8 cellular contexts compared by ENCODE assay signal in the genomic region with DNA sequence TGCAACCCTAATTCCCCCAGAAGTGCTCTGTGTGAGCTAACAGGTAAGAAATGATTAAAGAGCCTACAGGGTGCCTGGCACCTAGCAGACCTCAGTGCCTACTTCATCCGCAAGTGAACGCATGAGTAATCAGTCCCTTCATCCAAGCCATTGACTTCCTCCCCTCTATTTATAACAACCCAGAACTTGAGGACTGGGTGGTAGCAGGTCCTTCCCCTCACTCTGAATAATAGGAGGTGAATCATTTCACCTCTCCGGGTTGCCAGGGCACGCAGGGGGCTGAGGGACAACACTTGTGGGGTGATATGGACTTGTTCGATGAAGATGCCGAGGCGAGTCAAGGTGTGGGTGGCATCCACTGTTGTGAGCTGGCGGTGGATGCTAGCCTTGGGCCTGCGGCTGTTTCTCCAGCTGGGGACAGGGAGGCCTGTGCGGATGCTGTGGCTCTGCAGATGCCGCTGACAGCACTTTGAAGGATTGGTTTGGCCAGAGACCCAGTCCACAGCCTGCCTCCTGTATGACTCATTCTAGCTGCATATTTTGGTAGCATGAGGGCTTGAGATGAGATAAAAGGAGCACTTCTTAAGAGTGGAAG. TPM values are rescaled to one million over a fixed set of nuclear protein-coding genes. Genes with fewer than 3 reads are reported as not detected.
DNase-seq lines count a peak whose midpoint lies in the region; ATAC-seq and TF ChIP-seq lines count a peak whose summit lies in the region.

No MANE protein-coding gene starts in this region.

- WGBS in smooth muscle cell (ENCODE audit: low lambda C conversion rate): 14% methylated on average over 11 of the region's 11 CpGs

- H3K4me2 ChIP-seq in smooth muscle cell: peak overlapping the region; percentile 47

- H3K27ac ChIP-seq in RWPE2 (ENCODE audit: poor library complexity, severe bottlenecking) (peak overlapping the region; percentile 94), smooth muscle cell (ENCODE audit: low read depth) (peak overlapping the region; percentile 64)

- intact Hi-C loops in cardiac septum (cut with DNase I): loop anchor here (10.0 kb wide), 1 partner anchor 80 kb away; no protein-coding TSS in a partner anchor

- no peaks in the 10 kb centered on the region for H3K79me2 ChIP-seq in smooth muscle cell (ENCODE audit: low read depth)

- peak; percentile 83 for DNase-seq in RWPE2 (ENCODE audit: low spot score)
- DNase-seq in activated naive CD4-positive, alpha-beta T cell treated with Interleukin-2 at 50 U/mL for 16 hours: peak; percentile 86
- peak; percentile 86 for DNase-seq in cardiac septum (ENCODE audit: low spot score)
- peak; percentile 8 for DNase-seq in smooth muscle cell (lab: John Stamatoyannopoulos, UW; ENCODE audit: unreplicated experiment)
- DNase-seq in NCI-H1417 (lab: John Stamatoyannopoulos, UW): no peak
- no peak for DNase-seq in NCI-H1092 (lab: John Stamatoyannopoulos, UW)

- H3F3A ChIP-seq in smooth muscle cell (ENCODE audit: low read depth): peaks cover 27% of the 10 kb centered on the region

- H3K4me3 ChIP-seq in RWPE2 (ENCODE audit: severe bottlenecking) (no peak overlapping the region), smooth muscle cell (no peak overlapping the region)

- ATAC-seq in GM18511 (IDR thresholded peaks at IDR 0.05; ENCODE audit: unreplicated experiment): peak; percentile 32
- peak; percentile 34 for ATAC-seq in HG03045 (IDR thresholded peaks at IDR 0.05; ENCODE audit: unreplicated experiment)
- ATAC-seq in RWPE2 (ENCODE audit: low read depth): peak; percentile 79

- H3K27me3 ChIP-seq in RWPE2 (ENCODE audit: insufficient read depth, poor library complexity, severe bottlenecking) (no peaks in the 10 kb centered on the region), smooth muscle cell (ENCODE audit: low read depth) (no peaks in the 10 kb centered on the region)

- TF ChIP-seq CTCF in RWPE2 (IDR thresholded peaks at IDR 0.05; ENCODE audit: poor library complexity, severe bottlenecking) (no peak), smooth muscle cell (IDR thresholded peaks at IDR 0.05; ENCODE audit: borderline replicate concordance, insufficient read depth, poor library complexity, severe bottlenecking) (no peak)

- no peak overlapping the region for H3K9ac ChIP-seq in smooth muscle cell (ENCODE audit: low read depth)

- H2AFZ ChIP-seq in smooth muscle cell (ENCODE audit: low read depth): no peak overlapping the region

- H4K20me1 ChIP-seq in smooth muscle cell (ENCODE audit: low read depth): no peaks in the 10 kb centered on the region

- H3K4me1 ChIP-seq in RWPE2 (ENCODE audit: insufficient read depth, poor library complexity, severe bottlenecking): peaks cover 55% of the 10 kb centered on the region
- H3K4me1 ChIP-seq in smooth muscle cell (ENCODE audit: low read depth): peaks cover 19% of the 10 kb centered on the region

- H3K36me3 ChIP-seq in RWPE2 (ENCODE audit: low read depth) (no peaks in the 10 kb centered on the region), smooth muscle cell (ENCODE audit: low read depth) (no peaks in the 10 kb centered on the region)

- H3K9me3 ChIP-seq in RWPE2 (ENCODE audit: severe bottlenecking) (no peaks in the 10 kb centered on the region), smooth muscle cell (replicated peaks; ENCODE audit: low read depth) (no peaks in the 10 kb centered on the region)

RNA-seq across cellular contexts. Expression of gene SORL1, which starts 12.3 kb away (rescaled TPM):
- 8.0 TPM for total RNA-seq in cardiac septum
- total RNA-seq in smooth muscle cell: 5.8 and 6.0 TPM in 2 replicates
- 1.2 and 2.0 TPM in 2 replicates for polyA plus RNA-seq in smooth muscle cell

Comparison
In these comparisons a context has a peak if more than half of its experiments do, and no peak if none do; other contexts are left out.
1. DNase-seq: peak in RWPE2 (single experiment), activated naive CD4-positive, alpha-beta T cell treated with Interleukin-2 at 50 U/mL for 16 hours (single experiment), cardiac septum (single experiment) and smooth muscle cell (single experiment); none in NCI-H1417 (0 of 3) and NCI-H1092 (single experiment).
2. Peak in every context shown above with its lines, with median percentiles within 50 percentile points of each other: ATAC-seq.